8 cellular contexts compared by ENCODE assay signal in the genomic region with DNA sequence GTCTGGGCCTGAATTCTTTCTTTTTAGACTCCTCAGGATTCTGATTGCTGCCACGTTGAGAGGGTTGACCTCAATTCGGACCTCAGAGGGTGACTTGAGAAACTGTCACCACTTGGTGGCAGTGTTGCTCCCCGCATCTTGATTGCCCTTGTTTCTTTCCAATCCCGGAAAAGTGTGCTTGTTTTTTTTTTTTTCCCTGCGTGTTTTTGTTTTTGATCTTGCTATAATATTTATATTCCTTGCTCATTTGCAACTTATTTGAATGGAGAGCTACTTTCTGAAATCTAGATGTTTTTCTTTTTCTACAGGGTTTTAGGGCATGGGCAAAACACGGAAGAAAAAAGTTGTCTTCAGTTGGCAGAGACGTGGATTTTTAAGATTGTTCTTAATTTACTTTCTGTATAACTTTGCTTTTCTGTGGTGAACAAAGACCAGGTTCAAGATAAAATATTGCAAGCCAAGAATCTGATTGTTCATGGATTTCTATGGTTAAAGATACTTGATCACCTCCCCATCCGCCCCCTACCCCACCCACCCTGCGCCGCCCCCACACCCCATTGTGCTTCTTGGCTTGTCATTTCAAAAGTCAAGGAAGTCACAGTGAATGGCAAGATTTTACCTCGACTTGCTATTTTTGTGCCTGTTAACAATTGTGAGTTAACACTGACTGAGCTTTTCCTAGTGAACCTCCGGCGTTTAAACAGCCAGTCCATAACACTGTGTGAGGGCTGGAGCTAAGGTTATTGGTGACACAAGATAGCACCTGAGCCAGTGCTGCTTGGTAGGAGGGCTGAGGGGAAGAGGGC.
DNase-seq lines count a peak whose midpoint lies in the region; ATAC-seq and TF ChIP-seq lines count a peak whose summit lies in the region.

No MANE protein-coding gene starts in this region.

- H4K91ac ChIP-seq in mesenchymal stem cell (ENCODE audit: low read length): peak overlapping the region; percentile 18

- H2BK5ac ChIP-seq in mesenchymal stem cell (ENCODE audit: low read depth, low read length, poor library complexity, severe bottlenecking): no peak overlapping the region

- no peak overlapping the region for H3K27ac ChIP-seq in mesenchymal stem cell (ENCODE audit: low read length, poor library complexity, severe bottlenecking)

- peak; percentile 83 for TF ChIP-seq CTCF in HFF-Myc (IDR thresholded peaks at IDR 0.05; ENCODE audit: low read depth, low read length, missing control alignments)

- H3K36me3 Mint-ChIP-seq in activated CD4-positive, alpha-beta memory T cell treated with anti-CD3 and anti-CD28 coated beads, Interleukin-2, amount 10 ng/mL, durations not matched to agents 7 days and 5 days (ENCODE audit: low read depth): peaks cover 21% of the 10 kb centered on the region

- H3K4me3 ChIP-seq in HFF-Myc (replicated peaks; ENCODE audit: low read depth, low read length): no peak overlapping the region
- H3K4me3 ChIP-seq in mesenchymal stem cell (ENCODE audit: insufficient read depth in 1 of 2, low read depth in 1 of 2, low read length in 2 of 2): peak overlapping the region in 1 of 2 experiments; percentile 67

- H4K8ac ChIP-seq in mesenchymal stem cell (ENCODE audit: low read length): no peak overlapping the region

- H3K27me3 ChIP-seq in mesenchymal stem cell (ENCODE audit: control insufficient read depth in 1 of 2, insufficient read depth in 1 of 2, low read length in 2 of 2): no peaks in the 10 kb centered on the region

- H3K4me2 ChIP-seq in mesenchymal stem cell (ENCODE audit: low read length, poor library complexity, severe bottlenecking): no peak overlapping the region

- peak overlapping the region; percentile 86 for H2BK15ac ChIP-seq in mesenchymal stem cell (ENCODE audit: low read depth, poor library complexity, severe bottlenecking)

- H3K23ac ChIP-seq in mesenchymal stem cell (ENCODE audit: low read length in 2 of 2): no peak overlapping the region

- H3K4me1 Mint-ChIP-seq in activated CD4-positive, alpha-beta memory T cell treated with anti-CD3 and anti-CD28 coated beads, Interleukin-2, amount 10 ng/mL, durations not matched to agents 7 days and 5 days: peaks cover 15% of the 10 kb centered on the region

- ATAC-seq in HG02981 (IDR thresholded peaks at IDR 0.05; ENCODE audit: unreplicated experiment): no peak

- no peak overlapping the region for H2AFZ ChIP-seq in mesenchymal stem cell (ENCODE audit: low read depth, low read length)

- peaks cover 13% of the 10 kb centered on the region for H3K4me1 ChIP-seq in mesenchymal stem cell (ENCODE audit: control insufficient read depth, insufficient read depth, low read depth, low read length)

- POLR2A ChIA-PET in activated CD4-positive, alpha-beta memory T cell treated with anti-CD3 and anti-CD28 coated beads, Interleukin-2, amount 10 ng/mL, durations not matched to agents 7 days and 5 days (lab: Charles Lee): interaction anchor here (1.0 kb wide), 1 partner anchor 116 kb away, joined by 3 read pairs; no protein-coding TSS in a partner anchor

- peak overlapping the region; percentile 92 for H3K9ac ChIP-seq in mesenchymal stem cell (ENCODE audit: low read length)

- peaks cover 0 to 8% of the 10 kb centered on the region in 2 experiments for H3K36me3 ChIP-seq in mesenchymal stem cell (ENCODE audit: control insufficient read depth in 1 of 2, insufficient read depth in 2 of 2, low read depth in 1 of 2, low read length in 2 of 2)

- H3K4ac ChIP-seq in mesenchymal stem cell (ENCODE audit: low read depth in 1 of 2, low read length in 2 of 2): no peak overlapping the region

- H3K4me3 Mint-ChIP-seq in activated CD4-positive, alpha-beta memory T cell treated with anti-CD3 and anti-CD28 coated beads, Interleukin-2, amount 10 ng/mL, durations not matched to agents 7 days and 5 days: peak overlapping the region; percentile 64

- H3K9me3 Mint-ChIP-seq in activated CD4-positive, alpha-beta memory T cell treated with anti-CD3 and anti-CD28 coated beads, Interleukin-2, amount 10 ng/mL, durations not matched to agents 7 days and 5 days: no peaks in the 10 kb centered on the region

- peaks cover 12% of the 10 kb centered on the region for H3K79me1 ChIP-seq in mesenchymal stem cell (replicated peaks; ENCODE audit: low read length, poor library complexity, severe bottlenecking)

- DNase-seq in Caki2 (ENCODE audit: low read depth) (peak; percentile 55), HFF-Myc (ENCODE audit: extremely low read depth, low read depth) (peak; percentile 66), NCI-H526 treated with DMSO at 0.1 percent for 48 hours (lab: John Stamatoyannopoulos, UW) (peak; percentile 24), ecto neural progenitor cell (ENCODE audit: low spot score) (peak; percentile 75), mesenchymal stem cell (peak; percentile 79)
- peak; percentile 72 for DNase-seq in activated CD4-positive, alpha-beta memory T cell treated with anti-CD3 and anti-CD28 coated beads, Interleukin-2, amount 10 ng/mL, durations not matched to agents 7 days and 5 days
- peak; percentile 33 for DNase-seq in stimulated activated CD8-positive, alpha-beta memory T cell treated with anti-CD3 and anti-CD28 coated beads, Interleukin-15, amount 100 ng/mL, for 24 hours (ENCODE audit: low read depth)

- H2BK120ac ChIP-seq in mesenchymal stem cell (ENCODE audit: low read depth, low read length): peak overlapping the region; percentile 52

- no peaks in the 10 kb centered on the region for H3K27me3 Mint-ChIP-seq in activated CD4-positive, alpha-beta memory T cell treated with anti-CD3 and anti-CD28 coated beads, Interleukin-2, amount 10 ng/mL, durations not matched to agents 7 days and 5 days

- peak overlapping the region; percentile 66 for H2AK5ac ChIP-seq in mesenchymal stem cell (ENCODE audit: low read length, severe bottlenecking)

- CTCF ChIA-PET in activated CD4-positive, alpha-beta memory T cell treated with anti-CD3 and anti-CD28 coated beads, Interleukin-2, amount 10 ng/mL, durations not matched to agents 7 days and 5 days (lab: Charles Lee): interaction anchor here (0.7 to 3.7 kb wide), 22 partner anchors 11 to 1970 kb away, joined by 3 to 62 read pairs (median 4); no protein-coding TSS in a partner anchor

- WGBS in mesenchymal stem cell: 52% methylated on average over 9 of the region's 13 CpGs

- in situ Hi-C loops in Caki2 (cut with HindIII; ENCODE audit: low pct_unique_long_range_greater_than_20kb, low sequenced_read_pairs): no loop called here

- H3K27ac Mint-ChIP-seq in activated CD4-positive, alpha-beta memory T cell treated with anti-CD3 and anti-CD28 coated beads, Interleukin-2, amount 10 ng/mL, durations not matched to agents 7 days and 5 days: peak overlapping the region; percentile 10

- no peak overlapping the region for H3K14ac ChIP-seq in mesenchymal stem cell (ENCODE audit: low read length in 2 of 2)

- peak overlapping the region; percentile 83 to 89 for H2BK12ac ChIP-seq in mesenchymal stem cell (ENCODE audit: low read length in 2 of 2)

- H3K18ac ChIP-seq in mesenchymal stem cell (ENCODE audit: low read depth in 1 of 2, low read length in 2 of 2): peak overlapping the region in 1 of 2 experiments; percentile 71

- no peaks in the 10 kb centered on the region for H3K9me3 ChIP-seq in mesenchymal stem cell (ENCODE audit: control insufficient read depth, low read length)

Comparison
In these comparisons a context has a peak if more than half of its experiments do, and no peak if none do; other contexts are left out.
1. DNase-seq: peak in every context shown above with its lines; median percentile 79 in mesenchymal stem cell; 75 in ecto neural progenitor cell; 72 in activated CD4-positive, alpha-beta memory T cell treated with anti-CD3 and anti-CD28 coated beads, Interleukin-2, amount 10 ng/mL, durations not matched to agents 7 days and 5 days; 66 in HFF-Myc; 55 in Caki2; 33 in stimulated activated CD8-positive, alpha-beta memory T cell treated with anti-CD3 and anti-CD28 coated beads, Interleukin-15, amount 100 ng/mL, for 24 hours; 24 in NCI-H526 treated with DMSO at 0.1 percent for 48 hours.